ENCODE assay signal across 7 cellular contexts in the genomic region with DNA sequence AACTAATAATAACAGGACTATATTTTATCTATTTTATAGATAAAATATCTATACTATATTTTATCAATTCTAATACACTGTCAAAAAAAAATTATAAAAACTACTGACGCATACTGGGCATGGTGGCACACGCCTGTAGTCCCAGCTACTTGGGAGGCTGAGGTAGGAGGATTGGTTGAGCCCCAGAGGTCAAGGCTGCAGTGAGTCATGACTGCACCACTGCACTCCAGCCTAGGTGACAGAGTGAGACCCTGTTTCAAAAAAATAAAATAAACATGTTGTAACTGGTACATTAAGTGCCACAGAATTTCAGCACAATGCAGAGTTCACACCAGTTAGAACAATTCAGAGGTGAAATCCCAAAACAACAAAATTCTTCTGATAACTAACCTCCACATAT. TPM values are rescaled to one million over a fixed set of nuclear protein-coding genes. Genes with fewer than 3 reads are reported as not detected.
DNase-seq lines count a peak whose midpoint lies in the region; ATAC-seq, FAIRE-seq and TF ChIP-seq lines count a peak whose summit lies in the region.
"Not testable (repeated sequence)": the region's sequence is repeated elsewhere in the genome, so short reads cannot be mapped to it uniquely, and the experiment has no call there.

No MANE protein-coding gene starts in this region.

- not testable (repeated sequence) for BruUV-seq in HCT116 (replicated peaks; lab: Mats Ljungman, UMichigan); GM12878 (replicated peaks; lab: Mats Ljungman, UMichigan)

- RAD21 ChIA-PET in HCT116 (lab: Charles Lee; ENCODE audit: low non-redundant PET in 1 of 2, low total read pairs in 2 of 2, uncharacterized antibody in 2 of 2, unreplicated experiment in 2 of 2); GM12878 (lab: Charles Lee; ENCODE audit: unreplicated experiment): not testable (repeated sequence)

- not testable (repeated sequence) for TF ChIP-seq EP300 in GM12878 (IDR thresholded peaks at IDR 0.05; ENCODE audit: borderline replicate concordance in 1 of 2, control insufficient read depth in 1 of 2, low read depth in 2 of 2, low read length in 2 of 2)

- H3K9me3 ChIP-seq in AG04450 (ENCODE audit: control insufficient read depth, insufficient read depth, low read length); HCT116 (ENCODE audit: control insufficient read depth in 1 of 2, insufficient read depth in 1 of 2, low read depth in 1 of 2, low read length in 2 of 2); GM12878 (replicated peaks; ENCODE audit: control insufficient read depth, insufficient read depth, low read length); smooth muscle cell (replicated peaks; ENCODE audit: low read depth): not testable (repeated sequence)

- SMC1A ChIA-PET in GM12878 (lab: Charles Lee; ENCODE audit: uncharacterized antibody, unreplicated experiment): interaction anchor here (1.4 kb wide), 1 partner anchor 1955 kb away, joined by 3 read pairs; no protein-coding TSS in a partner anchor

- TF ChIP-seq CTCF in AG04450 (IDR thresholded peaks at IDR 0.05; ENCODE audit: low read depth, low read length); HCT116 (IDR thresholded peaks at IDR 0.05 in 2 of 3, conservative IDR thresholded peaks at IDR 0.05 in 1 of 3; ENCODE audit: borderline replicate concordance in 1 of 3, insufficient read depth in 1 of 3, low read depth in 2 of 3, low read length in 2 of 3); RWPE1 (conservative IDR thresholded peaks at IDR 0.05; ENCODE audit: low read depth); GM12878 (IDR thresholded peaks at IDR 0.05 in 2 of 3, conservative IDR thresholded peaks at IDR 0.05 in 1 of 3; ENCODE audit: control insufficient read depth in 2 of 3, extremely low read depth in 1 of 3, insufficient read depth in 1 of 3, low read depth in 3 of 3, low read length in 3 of 3); bronchial epithelial cell (IDR thresholded peaks at IDR 0.05; ENCODE audit: insufficient read depth, low read length, severe bottlenecking); fibroblast of mammary gland (conservative IDR thresholded peaks at IDR 0.05; ENCODE audit: control insufficient read depth, insufficient read depth, low read depth, low read length); smooth muscle cell (IDR thresholded peaks at IDR 0.05; ENCODE audit: borderline replicate concordance, insufficient read depth, poor library complexity, severe bottlenecking): not testable (repeated sequence)

- peak overlapping the region; percentile 24 for H3K27ac ChIP-seq in AG04450 (ENCODE audit: low read depth, low read length)
- H3K27ac ChIP-seq in HCT116 (ENCODE audit: low read depth, low read length); GM12878 (ENCODE audit: control insufficient read depth, insufficient read depth): not testable (repeated sequence)
- peak overlapping the region; percentile 62 for H3K27ac ChIP-seq in RWPE1
- H3K27ac ChIP-seq in smooth muscle cell (ENCODE audit: low read depth): peak overlapping the region; percentile 49

- not testable (repeated sequence) for ATAC-seq in HCT116, GM12878

- H3K4me1 ChIP-seq in HCT116 (ENCODE audit: control insufficient read depth in 1 of 2, insufficient read depth in 2 of 2, low read length in 2 of 2): peaks cover 24 to 26% of the 10 kb centered on the region in 2 experiments
- H3K4me1 ChIP-seq in GM12878 (ENCODE audit: control insufficient read depth, insufficient read depth, low read length); smooth muscle cell (ENCODE audit: low read depth): not testable (repeated sequence)

- not testable (repeated sequence) for TF ChIP-seq POLR2A in HCT116 (IDR thresholded peaks at IDR 0.05; ENCODE audit: borderline replicate concordance, extremely low read depth, insufficient read depth, insufficient read length); GM12878 (IDR thresholded peaks at IDR 0.05; ENCODE audit: low read depth, low read length)

- H3K4me3 ChIP-seq in AG04450 (ENCODE audit: low read depth, low read length); HCT116 (replicated peaks in 1 of 2; ENCODE audit: low read depth in 1 of 2, low read length in 2 of 2); GM12878; bronchial epithelial cell (ENCODE audit: low read depth, low read length); fibroblast of mammary gland (ENCODE audit: control insufficient read depth, low read depth, low read length); smooth muscle cell: not testable (repeated sequence)

- FAIRE-seq in GM12878 (lab: Jason Lieb, UNC): peak; percentile 54
- not testable (repeated sequence) for FAIRE-seq in bronchial epithelial cell (lab: Jason Lieb, UNC)

- not testable (repeated sequence) for DNase-seq in AG04450 (ENCODE audit: low read depth, low spot score); HCT116 (ENCODE audit: low read depth, low spot score); RWPE1 (ENCODE audit: low spot score); GM12878 (ENCODE audit: low read depth, low spot score); smooth muscle cell (lab: John Stamatoyannopoulos, UW; ENCODE audit: unreplicated experiment)
- DNase-seq in bronchial epithelial cell (ENCODE audit: low read depth) (peak; percentile 12), fibroblast of mammary gland (ENCODE audit: low read depth) (peak; percentile 18)

- H3K36me3 ChIP-seq in HCT116 (ENCODE audit: control insufficient read depth in 1 of 2, insufficient read depth in 2 of 2, low read length in 2 of 2); GM12878 (ENCODE audit: control insufficient read depth in 2 of 2, insufficient read depth in 2 of 2, low read length in 1 of 2); bronchial epithelial cell (ENCODE audit: control insufficient read depth, insufficient read depth, low read length); smooth muscle cell (ENCODE audit: low read depth): not testable (repeated sequence)

- H2AFZ ChIP-seq in HCT116 (ENCODE audit: low read depth, low read length, poor library complexity, severe bottlenecking); GM12878 (ENCODE audit: control insufficient read depth, low read depth, low read length); smooth muscle cell (ENCODE audit: low read depth): not testable (repeated sequence)

- CTCF ChIA-PET in AG04450 (lab: Charles Lee): interaction anchor here (1.2 kb wide), 1 partner anchor 266 kb away, joined by 6 read pairs; no protein-coding TSS in a partner anchor
- CTCF ChIA-PET in HCT116 (lab: Charles Lee): interaction anchor here (0.7 kb wide), 1 partner anchor 375 kb away, joined by 3 read pairs; no protein-coding TSS in a partner anchor
- CTCF ChIA-PET in RWPE1 (lab: Yijun Ruan, JAX): interaction anchor here (0.6 kb wide), 1 partner anchor 282 kb away, joined by 4 read pairs; no protein-coding TSS in a partner anchor
- CTCF ChIA-PET in GM12878 (lab: Yijun Ruan, JAX): interaction anchor here (1.5 kb wide), 1 partner anchor 1955 kb away, joined by 4 read pairs; no protein-coding TSS in a partner anchor

- H3F3A ChIP-seq in smooth muscle cell (ENCODE audit: low read depth): not testable (repeated sequence)

- 97% methylated on average over 2 of the region's 2 CpGs for WGBS in GM12878 (ENCODE audit: insufficient coverage, insufficient replicate concordance, low lambda C conversion rate, missing lambda C conversion rate)
- 100% methylated on average over 2 of the region's 2 CpGs for WGBS in smooth muscle cell (ENCODE audit: low lambda C conversion rate)

- in situ Hi-C loops in GM12878 (cut with MboI): loop anchor here (5.0 kb wide), 1 partner anchor 1956 kb away; no protein-coding TSS in a partner anchor

- H3K27me3 ChIP-seq in AG04450 (ENCODE audit: control insufficient read depth, insufficient read depth, low read length); HCT116 (ENCODE audit: insufficient read depth, low read length); GM12878 (replicated peaks in 1 of 2; ENCODE audit: control insufficient read depth in 2 of 2, insufficient read depth in 2 of 2, low read length in 1 of 2); bronchial epithelial cell (ENCODE audit: control insufficient read depth, insufficient read depth, low read length); smooth muscle cell (ENCODE audit: low read depth): not testable (repeated sequence)

- H3K79me2 ChIP-seq in HCT116 (ENCODE audit: insufficient read depth, low read length); GM12878 (ENCODE audit: control insufficient read depth, insufficient read depth, low read length); smooth muscle cell (ENCODE audit: low read depth): not testable (repeated sequence)

- not testable (repeated sequence) for TF ChIP-seq RAD21 in HCT116 (IDR thresholded peaks at IDR 0.05; ENCODE audit: low read depth); GM12878 (IDR thresholded peaks at IDR 0.05; ENCODE audit: insufficient read depth, low read depth, low read length)

- not testable (repeated sequence) for H3K9me2 ChIP-seq in HCT116 (ENCODE audit: insufficient read depth)

- H4K20me1 ChIP-seq in HCT116 (ENCODE audit: insufficient read depth); GM12878 (ENCODE audit: control insufficient read depth, insufficient read depth); smooth muscle cell (ENCODE audit: low read depth): not testable (repeated sequence)

- intact Hi-C loops in HCT116 (cut with micrococcal nuclease); GM12878 (cut with micrococcal nuclease; ENCODE audit: unreplicated experiment): not testable (repeated sequence)

- POLR2A ChIA-PET in AG04450 (lab: Yijun Ruan, JAX): interaction anchor here (0.8 to 1.4 kb wide), 3 partner anchors 35 to 178 kb away, joined by 4 to 5 read pairs (median 4); a partner anchor contains a TSS
- POLR2A ChIA-PET in HCT116 (lab: Charles Lee); RWPE1 (lab: Yijun Ruan, JAX; ENCODE audit: low non-redundant PET); GM12878 (lab: Charles Lee): not testable (repeated sequence)

- H3K4me2 ChIP-seq in HCT116 (ENCODE audit: low read length): 0 out of 2 replicates have a peak overlapping the region, but pooled peaks have one; percentile 17
- H3K4me2 ChIP-seq in GM12878 (ENCODE audit: control insufficient read depth, insufficient read depth); smooth muscle cell: not testable (repeated sequence)

- H3K9ac ChIP-seq in HCT116 (ENCODE audit: low read length); GM12878 (ENCODE audit: control insufficient read depth, insufficient read depth, low read length); smooth muscle cell (ENCODE audit: low read depth): not testable (repeated sequence)

RNA-seq across cellular contexts. Expression of a gene that starts 34.7 kb away (rescaled TPM):
- polyA plus RNA-seq in AG04450 (2011; rRNA removed): 1.1 and 2.1 TPM in 2 replicates
- polyA minus RNA-seq in AG04450 (2011; rRNA and poly(A)+ RNA removed): 1.4 and 2.2 TPM in 2 replicates
- 4.3 TPM for total RNA-seq in HCT116 (2021; ENCODE audit: unreplicated experiment)
- 0.79 and 0.91 TPM in 2 replicates for polyA plus RNA-seq in HCT116 (2012)
- 15.8 and 16.4 TPM in 2 replicates for total RNA-seq in GM12878 (2013; cell fraction: nucleolus; rRNA removed)
- total RNA-seq in GM12878 (2014; rRNA removed): 0.96 and 1.3 TPM in 2 replicates
- total RNA-seq in GM12878 (2014; rRNA removed; fragmentation: Illumina TruSeq; extraction: Trizol): 2.8 and 3.3 TPM in 2 replicates
- 1.4 and 2.2 TPM in 2 replicates for total RNA-seq in GM12878 (2021)
- polyA plus RNA-seq in GM12878 (2011; ENCODE audit: low read depth): 0.93 TPM
- polyA plus RNA-seq in GM12878 (2011; rRNA removed): 1.1 and 2.8 TPM in 2 replicates
- polyA plus RNA-seq in GM12878 (2011; cell fraction: cytosol; rRNA removed): 0.39 and 0.50 TPM in 2 replicates
- polyA plus RNA-seq in GM12878 (2011; cell fraction: nucleus; rRNA removed): 1.6 and 2.1 TPM in 2 replicates
- 0.68 and 1.3 TPM in 2 replicates for polyA plus RNA-seq in GM12878 (2012)
- 1.6 and 2.0 TPM in 2 replicates for polyA plus RNA-seq in GM12878 (2014; fragmentation: Illumina TruSeq; extraction: Trizol)
- polyA plus RNA-seq in GM12878 (2014; fragmentation: Nextera tagmentation; extraction: Ambion mirVana): under 1 TPM; 0.64 to 0.92 TPM
- polyA plus RNA-seq in GM12878 (2014; rRNA removed): 0.72 and 0.96 TPM in 2 replicates
- 1 to 10 TPM; 1.6 to 1.7 TPM for polyA plus RNA-seq in GM12878 (2016; fragmentation: Nextera tagmentation; extraction: Ambion mirVana)
- polyA minus RNA-seq in GM12878 (2011; rRNA and poly(A)+ RNA removed): 1.8 and 2.6 TPM in 2 replicates
- 0.73 and 0.80 TPM in 2 replicates for polyA minus RNA-seq in GM12878 (2011; cell fraction: cytosol; rRNA and poly(A)+ RNA removed)
- 1.6 and 3.0 TPM in 2 replicates for polyA minus RNA-seq in GM12878 (2011; cell fraction: nucleus; rRNA and poly(A)+ RNA removed)
- total RNA-seq in bronchial epithelial cell: 5.0 and 5.5 TPM in 2 replicates
- 3.3 and 11.0 TPM in 2 replicates for total RNA-seq in smooth muscle cell
- 1.9 and 4.4 TPM in 2 replicates for polyA plus RNA-seq in smooth muscle cell
